In the genomic region with DNA sequence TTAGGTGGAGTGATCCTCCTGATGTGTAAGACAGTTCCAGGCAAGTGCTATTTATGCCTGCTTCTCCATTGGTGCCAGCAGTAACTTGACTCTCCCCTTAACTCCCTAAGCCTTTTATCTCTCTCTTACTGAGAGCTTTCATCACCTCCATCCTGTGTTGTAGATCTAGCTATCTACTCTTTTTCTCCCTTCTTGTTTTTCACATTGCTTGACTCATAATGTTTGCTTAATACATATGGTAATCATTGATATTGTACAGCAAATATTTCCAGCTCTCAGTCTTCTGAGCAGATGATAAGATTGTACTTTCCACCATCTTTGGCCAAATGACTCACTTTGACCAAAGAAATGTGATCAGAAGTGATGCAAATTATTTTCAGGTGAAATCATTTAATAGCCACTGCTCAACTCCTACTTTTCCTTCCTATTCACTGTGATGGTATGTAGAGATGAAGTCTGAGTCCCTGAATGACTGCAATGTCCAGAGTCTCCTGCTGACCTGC, we compare ENCODE assay signal across 11 cellular contexts.
DNase-seq lines count a peak whose midpoint lies in the region; ATAC-seq, FAIRE-seq and TF ChIP-seq lines count a peak whose summit lies in the region.
"Had no signal": no experiment of that assay in that cellular context is flagged by ENCODE, and none has a peak within 500 bp of the region (broad histone marks: within the 10 kb centered on the region; RNA-seq: fewer than 3 reads in every experiment).

No MANE protein-coding gene starts in this region.

- peaks cover 19% of the 10 kb centered on the region for H3K36me3 Mint-ChIP-seq in activated CD8-positive, alpha-beta T cell treated with anti-CD3 and anti-CD28 coated beads for 36 hours (ENCODE audit: low read depth)
- no peaks in the 10 kb centered on the region for H3K36me3 Mint-ChIP-seq in activated CD8-positive, alpha-beta T cell treated with anti-CD3 and anti-CD28 coated beads, Interleukin-2, amount 10 ng/mL, durations not matched to agents 7 days and 5 days (ENCODE audit: low read depth)
- peaks cover 1% of the 10 kb centered on the region for H3K36me3 Mint-ChIP-seq in activated CD8-positive, alpha-beta memory T cell treated with anti-CD3 and anti-CD28 coated beads, Interleukin-2, amount 10 ng/mL, durations not matched to agents 7 days and 5 days
- H3K36me3 Mint-ChIP-seq in Caco-2 (ENCODE audit: insufficient read depth, unreplicated experiment), result no peaks in the 10 kb centered on the region

- no peaks in the 10 kb centered on the region for H3K27me3 ChIP-seq in Caco-2 (replicated peaks; ENCODE audit: control insufficient read depth, insufficient read depth, low read length)

- H3K9me3 Mint-ChIP-seq in activated CD8-positive, alpha-beta T cell treated with anti-CD3 and anti-CD28 coated beads for 36 hours, result peaks cover 15% of the 10 kb centered on the region
- H3K9me3 Mint-ChIP-seq in activated CD8-positive, alpha-beta T cell treated with anti-CD3 and anti-CD28 coated beads, Interleukin-2, amount 10 ng/mL, durations not matched to agents 7 days and 5 days (ENCODE audit: insufficient read depth), result peaks cover 12% of the 10 kb centered on the region
- H3K9me3 Mint-ChIP-seq in activated CD8-positive, alpha-beta memory T cell treated with anti-CD3 and anti-CD28 coated beads, Interleukin-2, amount 10 ng/mL, durations not matched to agents 7 days and 5 days (ENCODE audit: low read depth), result no peaks in the 10 kb centered on the region
- peaks cover 15% of the 10 kb centered on the region for H3K9me3 Mint-ChIP-seq in Caco-2 (ENCODE audit: unreplicated experiment)

- H3K36me3 ChIP-seq in Caco-2 (ENCODE audit: control insufficient read depth, insufficient read depth, low read length), result no peaks in the 10 kb centered on the region

- no TSS peak for BruUV-seq in Caco-2 (replicated peaks; lab: Mats Ljungman, UMichigan)

- H3K4me1 ChIP-seq in Caco-2, result no peaks in the 10 kb centered on the region

- H3K4me3 ChIP-seq in fibroblast of mammary gland (ENCODE audit: control insufficient read depth, low read depth, low read length) (no peak overlapping the region), Caco-2 (ENCODE audit: low read depth, low read length) (no peak overlapping the region)

- FAIRE-seq in RCC 7860 (lab: Jason Lieb, UNC), result no peak
- FAIRE-seq: TTC549 had no signal

- H3K9me3 ChIP-seq in Caco-2, result no peaks in the 10 kb centered on the region

- H3K4me1 Mint-ChIP-seq in activated CD8-positive, alpha-beta T cell treated with anti-CD3 and anti-CD28 coated beads for 36 hours (ENCODE audit: low read depth), result peaks cover 15% of the 10 kb centered on the region
- H3K4me1 Mint-ChIP-seq in activated CD8-positive, alpha-beta T cell treated with anti-CD3 and anti-CD28 coated beads, Interleukin-2, amount 10 ng/mL, durations not matched to agents 7 days and 5 days (ENCODE audit: low read depth), result no peaks in the 10 kb centered on the region
- no peaks in the 10 kb centered on the region for H3K4me1 Mint-ChIP-seq in activated CD8-positive, alpha-beta memory T cell treated with anti-CD3 and anti-CD28 coated beads, Interleukin-2, amount 10 ng/mL, durations not matched to agents 7 days and 5 days
- no peaks in the 10 kb centered on the region for H3K4me1 Mint-ChIP-seq in Caco-2 (ENCODE audit: low read depth, unreplicated experiment)

- CTCF ChIA-PET in activated CD8-positive, alpha-beta T cell treated with anti-CD3 and anti-CD28 coated beads for 36 hours (lab: Charles Lee), result interaction anchor here (0.6 kb wide), 1 partner anchor 165 kb away, joined by 3 read pairs; the partner anchor contains the start of gene PLCL1
- CTCF ChIA-PET in activated CD8-positive, alpha-beta T cell treated with anti-CD3 and anti-CD28 coated beads, Interleukin-2, amount 10 ng/mL, durations not matched to agents 7 days and 5 days (lab: Charles Lee), result no interaction called here
- CTCF ChIA-PET in activated CD8-positive, alpha-beta memory T cell treated with anti-CD3 and anti-CD28 coated beads, Interleukin-2, amount 10 ng/mL, durations not matched to agents 7 days and 5 days (lab: Charles Lee), result no interaction called here
- CTCF ChIA-PET in Caco-2 (lab: Charles Lee), result no interaction called here

- H3K27ac Mint-ChIP-seq in activated CD8-positive, alpha-beta T cell treated with anti-CD3 and anti-CD28 coated beads for 36 hours, result peak overlapping the region; percentile 82
- no peak overlapping the region for H3K27ac Mint-ChIP-seq in activated CD8-positive, alpha-beta T cell treated with anti-CD3 and anti-CD28 coated beads, Interleukin-2, amount 10 ng/mL, durations not matched to agents 7 days and 5 days
- no peak overlapping the region for H3K27ac Mint-ChIP-seq in activated CD8-positive, alpha-beta memory T cell treated with anti-CD3 and anti-CD28 coated beads, Interleukin-2, amount 10 ng/mL, durations not matched to agents 7 days and 5 days
- H3K27ac Mint-ChIP-seq in Caco-2 (ENCODE audit: unreplicated experiment), result no peak overlapping the region

- no peaks in the 10 kb centered on the region for H3K27me3 Mint-ChIP-seq in activated CD8-positive, alpha-beta T cell treated with anti-CD3 and anti-CD28 coated beads for 36 hours
- no peaks in the 10 kb centered on the region for H3K27me3 Mint-ChIP-seq in activated CD8-positive, alpha-beta T cell treated with anti-CD3 and anti-CD28 coated beads, Interleukin-2, amount 10 ng/mL, durations not matched to agents 7 days and 5 days (ENCODE audit: low read depth)
- no peaks in the 10 kb centered on the region for H3K27me3 Mint-ChIP-seq in activated CD8-positive, alpha-beta memory T cell treated with anti-CD3 and anti-CD28 coated beads, Interleukin-2, amount 10 ng/mL, durations not matched to agents 7 days and 5 days
- peaks cover 5% of the 10 kb centered on the region for H3K27me3 Mint-ChIP-seq in Caco-2 (ENCODE audit: insufficient read depth, unreplicated experiment)

- ATAC-seq in activated CD8-positive, alpha-beta T cell treated with anti-CD3 and anti-CD28 coated beads for 36 hours, result peak; percentile 74
- no peak for ATAC-seq in activated CD8-positive, alpha-beta T cell treated with anti-CD3 and anti-CD28 coated beads, Interleukin-2, amount 10 ng/mL, durations not matched to agents 7 days and 5 days
- ATAC-seq in activated CD8-positive, alpha-beta memory T cell treated with anti-CD3 and anti-CD28 coated beads, Interleukin-2, amount 10 ng/mL, durations not matched to agents 7 days and 5 days, result no peak

- no peak for DNase-seq in activated CD8-positive, alpha-beta T cell treated with anti-CD3 and anti-CD28 coated beads for 36 hours
- DNase-seq in activated CD8-positive, alpha-beta T cell treated with anti-CD3 and anti-CD28 coated beads, Interleukin-2, amount 10 ng/mL, durations not matched to agents 7 days and 5 days, result no peak
- DNase-seq in RCC 7860 (ENCODE audit: low spot score), result peak; percentile 39
- peak; percentile 87 for DNase-seq in fibroblast of mammary gland (ENCODE audit: low read depth)
- peak; percentile 55 for DNase-seq in renal cortical epithelial cell (ENCODE audit: low read depth)
- DNase-seq in activated CD8-positive, alpha-beta memory T cell treated with anti-CD3 and anti-CD28 coated beads, Interleukin-2, amount 10 ng/mL, durations not matched to agents 7 days and 5 days, result no peak
- no peak for DNase-seq in Caco-2
- DNase-seq in T-helper 9 cell, result no peak
- DNase-seq: cerebellar nuclear complex, NCI-H1417 treated with DMSO at 0.1 percent for 48 hours had no signal

- POLR2A ChIA-PET in activated CD8-positive, alpha-beta T cell treated with anti-CD3 and anti-CD28 coated beads for 36 hours (lab: Charles Lee), result interaction anchor here (0.8 kb wide), 1 partner anchor 15 kb away, joined by 3 read pairs; no protein-coding TSS in a partner anchor
- POLR2A ChIA-PET in activated CD8-positive, alpha-beta T cell treated with anti-CD3 and anti-CD28 coated beads, Interleukin-2, amount 10 ng/mL, durations not matched to agents 7 days and 5 days (lab: Charles Lee), result no interaction called here
- POLR2A ChIA-PET in Caco-2 (lab: Charles Lee), result no interaction called here

- intact Hi-C loops in activated CD8-positive, alpha-beta T cell treated with anti-CD3 and anti-CD28 coated beads for 36 hours (cut with micrococcal nuclease), result no loop called here
- intact Hi-C loops in Caco-2 (cut with micrococcal nuclease; ENCODE audit: unreplicated experiment), result no loop called here

- no peak for TF ChIP-seq CTCF in activated CD8-positive, alpha-beta T cell treated with anti-CD3 and anti-CD28 coated beads for 36 hours (IDR thresholded peaks at IDR 0.05)
- TF ChIP-seq CTCF in fibroblast of mammary gland (conservative IDR thresholded peaks at IDR 0.05; ENCODE audit: control insufficient read depth, insufficient read depth, low read depth, low read length), result no peak
- no peak for TF ChIP-seq CTCF in Caco-2 (IDR thresholded peaks at IDR 0.05; ENCODE audit: insufficient read depth in 1 of 2, low read depth in 1 of 2, low read length in 1 of 2, severe bottlenecking in 1 of 2, unreplicated experiment in 1 of 2)

- H3K4me3 Mint-ChIP-seq in activated CD8-positive, alpha-beta T cell treated with anti-CD3 and anti-CD28 coated beads for 36 hours, result no peak overlapping the region
- no peak overlapping the region for H3K4me3 Mint-ChIP-seq in activated CD8-positive, alpha-beta T cell treated with anti-CD3 and anti-CD28 coated beads, Interleukin-2, amount 10 ng/mL, durations not matched to agents 7 days and 5 days
- no peak overlapping the region for H3K4me3 Mint-ChIP-seq in activated CD8-positive, alpha-beta memory T cell treated with anti-CD3 and anti-CD28 coated beads, Interleukin-2, amount 10 ng/mL, durations not matched to agents 7 days and 5 days
- H3K4me3 Mint-ChIP-seq in Caco-2 (ENCODE audit: unreplicated experiment), result no peak overlapping the region

Comparison
In these comparisons a context has a peak if more than half of its experiments do, and no peak if none do; other contexts are left out.
1. DNase-seq: peak in RCC 7860 (single experiment), fibroblast of mammary gland (single experiment) and renal cortical epithelial cell (single experiment); none in activated CD8-positive, alpha-beta T cell treated with anti-CD3 and anti-CD28 coated beads for 36 hours (single experiment), activated CD8-positive, alpha-beta T cell treated with anti-CD3 and anti-CD28 coated beads, Interleukin-2, amount 10 ng/mL, durations not matched to agents 7 days and 5 days (single experiment), activated CD8-positive, alpha-beta memory T cell treated with anti-CD3 and anti-CD28 coated beads, Interleukin-2, amount 10 ng/mL, durations not matched to agents 7 days and 5 days (single experiment), Caco-2 (0 of 2) and T-helper 9 cell (single experiment).